25 cellular contexts compared by ENCODE assay signal in the genomic region with DNA sequence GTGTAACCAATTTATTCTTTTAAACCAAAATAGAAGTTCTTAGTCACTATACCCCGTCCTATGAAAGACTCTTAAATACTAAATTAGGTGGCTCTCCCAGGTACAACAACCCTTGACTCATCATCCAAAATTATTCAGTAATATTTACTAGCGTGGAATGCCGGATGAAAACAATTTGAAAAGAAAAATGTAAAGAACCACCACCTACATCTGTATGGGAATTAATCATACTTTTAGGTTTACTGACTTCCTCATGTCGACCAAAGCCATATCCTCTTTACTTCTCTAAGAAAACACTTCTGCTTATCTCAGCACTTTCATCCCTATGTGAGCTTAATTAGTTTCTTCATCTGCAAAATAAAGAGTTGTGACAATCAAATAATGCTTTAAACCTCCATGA.
DNase-seq lines count a peak whose midpoint lies in the region; ATAC-seq and TF ChIP-seq lines count a peak whose summit lies in the region.
"Had no signal": no experiment of that assay in that cellular context is flagged by ENCODE, and none has a peak within 500 bp of the region (broad histone marks: within the 10 kb centered on the region; RNA-seq: fewer than 3 reads in every experiment).

No MANE protein-coding gene starts in this region.

- no peak overlapping the region for H3K4ac ChIP-seq in trophoblast cell (ENCODE audit: low read depth, low read length)

- H3K36me3 ChIP-seq in trophoblast cell (ENCODE audit: control insufficient read depth in 1 of 2, insufficient read depth in 2 of 2, low read length in 2 of 2) = no peaks in the 10 kb centered on the region
- H3K36me3 ChIP-seq: stomach, upper lobe of left lung had no signal

- H3K14ac ChIP-seq in trophoblast cell (ENCODE audit: low read length) = no peak overlapping the region

- H3K27ac Mint-ChIP-seq in glutamatergic neuron (ENCODE audit: unreplicated experiment) = peak overlapping the region; percentile 83
- H3K27ac Mint-ChIP-seq: activated naive CD8-positive, alpha-beta T cell treated with anti-CD3 and anti-CD28 coated beads, Interleukin-2, amount 10 ng/mL, durations not matched to agents 7 days and 5 days; CD8-positive, alpha-beta T cell had no signal

- peaks cover 44% of the 10 kb centered on the region for H3K4me1 Mint-ChIP-seq in glutamatergic neuron (ENCODE audit: low read depth, unreplicated experiment)

- no peak overlapping the region for H4K91ac ChIP-seq in trophoblast cell (ENCODE audit: low read depth, low read length)

- no peak overlapping the region for H3K27ac ChIP-seq in trophoblast cell (ENCODE audit: low read depth, low read length)
- H3K27ac ChIP-seq: stomach, upper lobe of left lung, VCaP had no signal

- no peak overlapping the region for H4K12ac ChIP-seq in trophoblast cell (ENCODE audit: low read depth, low read length)

- H3K4me3 ChIP-seq in NB4 (ENCODE audit: low read depth, low read length) = no peak overlapping the region
- no peak overlapping the region for H3K4me3 ChIP-seq in trophoblast cell (ENCODE audit: low read depth, low read length)
- H3K4me3 ChIP-seq: dorsolateral prefrontal cortex, lung, stomach, upper lobe of left lung had no signal

- H2AFZ ChIP-seq in trophoblast cell (ENCODE audit: insufficient read depth, low read length, poor library complexity) = no peak overlapping the region

- H3K79me1 ChIP-seq in trophoblast cell (ENCODE audit: low read length) = no peaks in the 10 kb centered on the region

- TF ChIP-seq CTCF in NB4 (IDR thresholded peaks at IDR 0.05; ENCODE audit: low read depth, low read length) (no peak), glutamatergic neuron (IDR thresholded peaks at IDR 0.05; ENCODE audit: partially characterized antibody, unreplicated experiment) (no peak)

- H3K79me2 ChIP-seq in trophoblast cell (ENCODE audit: control insufficient read depth, insufficient read depth, low read length, poor library complexity) = no peaks in the 10 kb centered on the region

- ATAC-seq in HG03378 (IDR thresholded peaks at IDR 0.05; ENCODE audit: unreplicated experiment) = no peak
- no peak for ATAC-seq in GM18502 (IDR thresholded peaks at IDR 0.05; ENCODE audit: poor library complexity, unreplicated experiment)
- ATAC-seq: CD8-positive, alpha-beta T cell had no signal

- H3K18ac ChIP-seq in trophoblast cell (ENCODE audit: low read length) = no peak overlapping the region

- no peaks in the 10 kb centered on the region for H3K27me3 ChIP-seq in trophoblast cell (ENCODE audit: insufficient read depth, low read length)
- H3K27me3 ChIP-seq: dorsolateral prefrontal cortex, stomach, upper lobe of left lung had no signal

- H4K8ac ChIP-seq in trophoblast cell (ENCODE audit: low read depth, low read length) = no peak overlapping the region

- H3K9me3 Mint-ChIP-seq in glutamatergic neuron (ENCODE audit: unreplicated experiment) = peaks cover 7% of the 10 kb centered on the region
- H3K9me3 Mint-ChIP-seq: activated naive CD8-positive, alpha-beta T cell treated with anti-CD3 and anti-CD28 coated beads, Interleukin-2, amount 10 ng/mL, durations not matched to agents 7 days and 5 days; CD8-positive, alpha-beta T cell; central memory CD8-positive, alpha-beta T cell had no signal

- H3K36me3 Mint-ChIP-seq in glutamatergic neuron (ENCODE audit: unreplicated experiment) = no peaks in the 10 kb centered on the region

- no peaks in the 10 kb centered on the region for H3K4me1 ChIP-seq in trophoblast cell (ENCODE audit: control insufficient read depth in 1 of 2, insufficient read depth in 2 of 2, low read length in 2 of 2)

- H2BK120ac ChIP-seq in trophoblast cell (ENCODE audit: insufficient read depth, low read length, poor library complexity) = no peak overlapping the region

- DNase-seq in GDM1 (lab: John Stamatoyannopoulos, UW) (peak; percentile 40), NB4 (ENCODE audit: low read depth) (peak; percentile 54), SKM-1 treated with dmso at 0.1 percent for 144 hours (lab: John Stamatoyannopoulos, UW; ENCODE audit: unreplicated experiment) (peak; percentile 79), glutamatergic neuron (no peak), NCI-H345 treated with DMSO at 0.1 percent for 48 hours (lab: John Stamatoyannopoulos, UW; ENCODE audit: unreplicated experiment) (no peak), trophoblast cell (no peak)
- DNase-seq: activated CD4-positive, alpha-beta T cell treated with anti-CD3 and anti-CD28 coated beads, Interleukin-2, amount 50 U/mL, for 1 hour; activated naive CD8-positive, alpha-beta T cell treated with anti-CD3 and anti-CD28 coated beads, Interleukin-2, amount 10 ng/mL, durations not matched to agents 7 days and 5 days; CD8-positive, alpha-beta T cell; DMS153; dorsolateral prefrontal cortex; head of caudate nucleus; kidney glomerular epithelial cell; NCI-H1105 treated with DMSO at 0.1 percent for 48 hours; NCI-H2029; NCI-H774; SHP77 treated with DMSO at 0.1 percent for 48 hours; stimulated activated CD4-positive, alpha-beta T cell treated with anti-CD3 and anti-CD28 coated beads, Interleukin-15, amount 100 ng/mL, for 24 hours; stomach; upper lobe of left lung had no signal

- H2BK5ac ChIP-seq in trophoblast cell (ENCODE audit: low read depth, low read length, poor library complexity) = no peak overlapping the region

- H3K9ac ChIP-seq in trophoblast cell (ENCODE audit: low read length) = no peak overlapping the region

- no peak for TF ChIP-seq POLR2A in NB4 (IDR thresholded peaks at IDR 0.05; ENCODE audit: extremely low read depth, insufficient read length)

- no CpG with 5 or more reads among the region's 4 CpGs for WGBS in trophoblast cell (ENCODE audit: extremely low coverage, insufficient coverage, insufficient read length)

- H3K4me3 Mint-ChIP-seq in glutamatergic neuron (ENCODE audit: unreplicated experiment) = no peak overlapping the region
- H3K4me3 Mint-ChIP-seq: activated naive CD8-positive, alpha-beta T cell treated with anti-CD3 and anti-CD28 coated beads, Interleukin-2, amount 10 ng/mL, durations not matched to agents 7 days and 5 days; CD8-positive, alpha-beta T cell; central memory CD8-positive, alpha-beta T cell had no signal

- H3K27me3 Mint-ChIP-seq in glutamatergic neuron (ENCODE audit: unreplicated experiment) = peaks cover 9% of the 10 kb centered on the region
- H3K27me3 Mint-ChIP-seq: activated naive CD8-positive, alpha-beta T cell treated with anti-CD3 and anti-CD28 coated beads, Interleukin-2, amount 10 ng/mL, durations not matched to agents 7 days and 5 days; central memory CD8-positive, alpha-beta T cell had no signal

- H2BK12ac ChIP-seq in trophoblast cell (ENCODE audit: low read length) = no peak overlapping the region

- no peaks in the 10 kb centered on the region for H3K9me3 ChIP-seq in trophoblast cell (ENCODE audit: insufficient read depth, low read depth, low read length)
- H3K9me3 ChIP-seq: stomach, upper lobe of left lung had no signal

- no peak overlapping the region for H2AK5ac ChIP-seq in trophoblast cell (ENCODE audit: low read length)

- H3K4me2 ChIP-seq in trophoblast cell (ENCODE audit: low read length) = no peak overlapping the region

- H3K23ac ChIP-seq in trophoblast cell (ENCODE audit: low read length) = no peak overlapping the region

Comparison
In these comparisons a context has a peak if more than half of its experiments do, and no peak if none do; other contexts are left out.
1. DNase-seq: peak in GDM1 (single experiment), NB4 (single experiment) and SKM-1 treated with dmso at 0.1 percent for 144 hours (single experiment); none in glutamatergic neuron (single experiment), NCI-H345 treated with DMSO at 0.1 percent for 48 hours (single experiment) and trophoblast cell (0 of 2).